Comparison of ENCODE assay signal across 19 cellular contexts in genomic region chr15:63124506-63124905, GRCh38. TPM values are rescaled to one million over a fixed set of nuclear protein-coding genes. Genes with fewer than 3 reads are reported as not detected.
A peak's percentile ranks its signal among the peaks of the same experiment; 100 is the strongest.
DNase-seq lines count a peak whose midpoint lies in the region; ATAC-seq and TF ChIP-seq lines count a peak whose summit lies in the region.
"Had no signal": no experiment of that assay in that cellular context is flagged by ENCODE, and none has a peak within 500 bp of the region (broad histone marks: within the 10 kb centered on the region; RNA-seq: fewer than 3 reads in every experiment).

No MANE protein-coding gene starts in this region.

- H3K36me3 Mint-ChIP-seq in activated CD8-positive, alpha-beta T cell treated with anti-CD3 and anti-CD28 coated beads, Interleukin-2, amount 10 ng/mL, durations not matched to agents 7 days and 5 days (ENCODE audit: low read depth) = peaks cover 31% of the 10 kb centered on the region
- peaks cover 15% of the 10 kb centered on the region for H3K36me3 Mint-ChIP-seq in activated CD8-positive, alpha-beta T cell treated with anti-CD3 and anti-CD28 coated beads for 36 hours (ENCODE audit: low read depth)
- H3K36me3 Mint-ChIP-seq in CD14-positive monocyte = peaks cover 49 to 59% of the 10 kb centered on the region in 2 donors
- H3K36me3 Mint-ChIP-seq in HFFc6 (ENCODE audit: low read depth) = peaks cover 52% of the 10 kb centered on the region
- H3K36me3 Mint-ChIP-seq in CD8-positive, alpha-beta memory T cell = peaks cover 8 to 28% (median 18%) of the 10 kb centered on the region in 3 donors

- H3K4me1 Mint-ChIP-seq in activated CD8-positive, alpha-beta T cell treated with anti-CD3 and anti-CD28 coated beads, Interleukin-2, amount 10 ng/mL, durations not matched to agents 7 days and 5 days (ENCODE audit: low read depth) = peaks cover 17% of the 10 kb centered on the region
- H3K4me1 Mint-ChIP-seq in activated CD8-positive, alpha-beta T cell treated with anti-CD3 and anti-CD28 coated beads for 36 hours (ENCODE audit: low read depth) = peaks cover 21% of the 10 kb centered on the region
- H3K4me1 Mint-ChIP-seq in CD14-positive monocyte = peaks cover 20% of the 10 kb centered on the region
- H3K4me1 Mint-ChIP-seq in HFFc6 (ENCODE audit: low read depth) = peaks cover 31% of the 10 kb centered on the region
- H3K4me1 Mint-ChIP-seq in CD8-positive, alpha-beta memory T cell = peaks cover 13 to 31% (median 23%) of the 10 kb centered on the region in 3 donors

- POLR2A ChIA-PET in activated CD8-positive, alpha-beta T cell treated with anti-CD3 and anti-CD28 coated beads, Interleukin-2, amount 10 ng/mL, durations not matched to agents 7 days and 5 days (lab: Charles Lee) = interaction anchor here (0.7 kb wide), 1 partner anchor 11 kb away, joined by 3 read pairs; no protein-coding TSS in a partner anchor
- POLR2A ChIA-PET in activated CD8-positive, alpha-beta T cell treated with anti-CD3 and anti-CD28 coated beads for 36 hours (lab: Charles Lee) = no interaction called here
- POLR2A ChIA-PET in CD8-positive, alpha-beta memory T cell (lab: Charles Lee) = no interaction called here

- ATAC-seq in activated CD8-positive, alpha-beta T cell treated with anti-CD3 and anti-CD28 coated beads, Interleukin-2, amount 10 ng/mL, durations not matched to agents 7 days and 5 days = no peak
- ATAC-seq in activated CD8-positive, alpha-beta T cell treated with anti-CD3 and anti-CD28 coated beads for 36 hours = no peak
- ATAC-seq: HCT116 had no signal

- H3K27ac ChIP-seq in CD8-positive, alpha-beta memory T cell (ENCODE audit: low read depth, low read length) = no peak overlapping the region
- H3K27ac ChIP-seq: 22Rv1 had no signal

- CTCF ChIA-PET in activated CD8-positive, alpha-beta T cell treated with anti-CD3 and anti-CD28 coated beads, Interleukin-2, amount 10 ng/mL, durations not matched to agents 7 days and 5 days (lab: Charles Lee) = no interaction called here
- CTCF ChIA-PET in activated CD8-positive, alpha-beta T cell treated with anti-CD3 and anti-CD28 coated beads for 36 hours (lab: Charles Lee) = interaction anchor here (0.6 to 1.2 kb wide), 2 partner anchors 9 to 82 kb away, joined by 3 read pairs; partner anchors contain the start of gene TPM1
- CTCF ChIA-PET in CD8-positive, alpha-beta memory T cell (lab: Charles Lee) = no interaction called here

- peaks cover 6% of the 10 kb centered on the region for H3K36me3 ChIP-seq in CD8-positive, alpha-beta memory T cell (ENCODE audit: insufficient read depth, low read length)

- peaks cover 8% of the 10 kb centered on the region for H3K9me3 Mint-ChIP-seq in activated CD8-positive, alpha-beta T cell treated with anti-CD3 and anti-CD28 coated beads, Interleukin-2, amount 10 ng/mL, durations not matched to agents 7 days and 5 days (ENCODE audit: insufficient read depth)
- peaks cover 8% of the 10 kb centered on the region for H3K9me3 Mint-ChIP-seq in activated CD8-positive, alpha-beta T cell treated with anti-CD3 and anti-CD28 coated beads for 36 hours
- H3K9me3 Mint-ChIP-seq in CD14-positive monocyte = peaks cover 10 to 17% (median 11%) of the 10 kb centered on the region in 7 donors
- peaks cover 7% of the 10 kb centered on the region for H3K9me3 Mint-ChIP-seq in HFFc6
- peaks cover 1 to 9% (median 8%) of the 10 kb centered on the region in 5 donors for H3K9me3 Mint-ChIP-seq in CD8-positive, alpha-beta memory T cell

- no peak overlapping the region for H3K4me3 Mint-ChIP-seq in activated CD8-positive, alpha-beta T cell treated with anti-CD3 and anti-CD28 coated beads, Interleukin-2, amount 10 ng/mL, durations not matched to agents 7 days and 5 days
- H3K4me3 Mint-ChIP-seq in activated CD8-positive, alpha-beta T cell treated with anti-CD3 and anti-CD28 coated beads for 36 hours = no peak overlapping the region
- H3K4me3 Mint-ChIP-seq in CD14-positive monocyte = no peak overlapping the region
- no peak overlapping the region for H3K4me3 Mint-ChIP-seq in HFFc6
- peak overlapping the region in 1 of 7 donors; percentile 71 for H3K4me3 Mint-ChIP-seq in CD8-positive, alpha-beta memory T cell

- H3K27ac Mint-ChIP-seq in activated CD8-positive, alpha-beta T cell treated with anti-CD3 and anti-CD28 coated beads, Interleukin-2, amount 10 ng/mL, durations not matched to agents 7 days and 5 days = no peak overlapping the region
- no peak overlapping the region for H3K27ac Mint-ChIP-seq in activated CD8-positive, alpha-beta T cell treated with anti-CD3 and anti-CD28 coated beads for 36 hours
- peak overlapping the region in 4 of 7 donors; percentile 37 to 85 (median 67) for H3K27ac Mint-ChIP-seq in CD14-positive monocyte
- H3K27ac Mint-ChIP-seq in HFFc6 = no peak overlapping the region
- H3K27ac Mint-ChIP-seq in CD8-positive, alpha-beta memory T cell = peak overlapping the region in 1 of 8 donors; percentile 68
- H3K27ac Mint-ChIP-seq: B cell; CD4-positive, CD25-positive, alpha-beta regulatory T cell had no signal

- intact Hi-C loops in activated CD8-positive, alpha-beta T cell treated with anti-CD3 and anti-CD28 coated beads for 36 hours (cut with micrococcal nuclease) = no loop called here
- intact Hi-C loops in CD14-positive monocyte (cut with micrococcal nuclease) = loop anchor here (5.0 kb wide), 2 partner anchors 33 to 68 kb away; partner anchors contain the start of gene RPS27L (in 1 of the 2)

- DNase-seq in activated CD8-positive, alpha-beta T cell treated with anti-CD3 and anti-CD28 coated beads, Interleukin-2, amount 10 ng/mL, durations not matched to agents 7 days and 5 days = peak; percentile 19
- no peak for DNase-seq in activated CD8-positive, alpha-beta T cell treated with anti-CD3 and anti-CD28 coated beads for 36 hours
- DNase-seq in CD14-positive monocyte (ENCODE audit: low spot score) = no peak
- no peak for DNase-seq in Jurkat, Clone E6-1 (ENCODE audit: low read depth, low spot score)
- DNase-seq in myocyte (ENCODE audit: low read depth) = peak; percentile 34
- DNase-seq in D341Med (ENCODE audit: low spot score) = no peak
- no peak for DNase-seq in HFFc6
- DNase-seq in CD8-positive, alpha-beta memory T cell = no peak
- DNase-seq: C1 segment of cervical spinal cord; Calu3; CD4-positive, CD25-positive, alpha-beta regulatory T cell; COR-L47; DMS153; DND-41; GOT3; H7 had no signal

- H3K27me3 Mint-ChIP-seq in activated CD8-positive, alpha-beta T cell treated with anti-CD3 and anti-CD28 coated beads, Interleukin-2, amount 10 ng/mL, durations not matched to agents 7 days and 5 days (ENCODE audit: low read depth) = no peaks in the 10 kb centered on the region
- no peaks in the 10 kb centered on the region for H3K27me3 Mint-ChIP-seq in activated CD8-positive, alpha-beta T cell treated with anti-CD3 and anti-CD28 coated beads for 36 hours
- peaks cover 0 to 2% (median 0%) of the 10 kb centered on the region in 3 donors for H3K27me3 Mint-ChIP-seq in CD14-positive monocyte (ENCODE audit: low read depth in 3 of 3)
- peaks cover 1% of the 10 kb centered on the region; the same call in 1 of the 2 replicates for H3K27me3 Mint-ChIP-seq in HFFc6 (ENCODE audit: insufficient read depth)
- H3K27me3 Mint-ChIP-seq in CD8-positive, alpha-beta memory T cell = no peaks in the 10 kb centered on the region
- H3K27me3 Mint-ChIP-seq: B cell had no signal

- TF ChIP-seq CTCF in activated CD8-positive, alpha-beta T cell treated with anti-CD3 and anti-CD28 coated beads for 36 hours (IDR thresholded peaks at IDR 0.05) = no peak
- TF ChIP-seq CTCF in CD14-positive monocyte (IDR thresholded peaks at IDR 0.05) = no peak
- no peak for TF ChIP-seq CTCF in HFFc6 (IDR thresholded peaks at IDR 0.05)

- no peaks in the 10 kb centered on the region for H3K27me3 ChIP-seq in CD8-positive, alpha-beta memory T cell (ENCODE audit: insufficient read depth, low read length, poor library complexity, severe bottlenecking)

- peaks cover 9% of the 10 kb centered on the region for H3K9me3 ChIP-seq in CD8-positive, alpha-beta memory T cell (ENCODE audit: low read length)

- H3K4me1 ChIP-seq in CD8-positive, alpha-beta memory T cell (ENCODE audit: insufficient read depth, low read length) = peaks cover 11% of the 10 kb centered on the region

- H3K4me3 ChIP-seq in Jurkat, Clone E6-1 (ENCODE audit: low read length) = peak overlapping the region; percentile 65
- no peak overlapping the region for H3K4me3 ChIP-seq in CD8-positive, alpha-beta memory T cell (ENCODE audit: low read length)

RNA-seq across cellular contexts. Expression of gene LACTB, which starts 2.8 kb away (rescaled TPM):
- total RNA-seq in activated CD8-positive, alpha-beta T cell treated with anti-CD3 and anti-CD28 coated beads, Interleukin-2, amount 10 ng/mL, durations not matched to agents 7 days and 5 days = 10 to 100 TPM in 1 of 2 experiments, 1 to 10 TPM in 1; 9.7 to 11.1 TPM
- 10 to 100 TPM; 27.3 to 28.3 TPM for total RNA-seq in activated CD8-positive, alpha-beta T cell treated with anti-CD3 and anti-CD28 coated beads for 36 hours
- 10 to 100 TPM; 40.4 to 59.3 TPM for polyA plus RNA-seq in CD14-positive monocyte
- polyA plus RNA-seq in Jurkat, Clone E6-1 (2012; ENCODE audit: insufficient read depth, insufficient read length) = 20.2 TPM
- total RNA-seq in myocyte = 22.3 and 27.5 TPM in 2 replicates
- polyA plus RNA-seq in myocyte (2012) = 21.4 TPM
- 10 to 100 TPM; 37.5 to 47.6 (median 45.7) TPM for total RNA-seq in HFFc6 (2021; fragmentation: NEBNext Ultra II Directional; extraction: Animal tissue kit (Norgen Biotek cat#: 25700))
- 10 to 100 TPM; 30.0 to 31.7 TPM for total RNA-seq in CD8-positive, alpha-beta memory T cell
- 9.7 TPM for polyA plus RNA-seq in CD8-positive, alpha-beta memory T cell

RNA-seq across cellular contexts. Expression of gene RPS27L, which starts 32.8 kb away (rescaled TPM):
- 100 to 1,000 TPM; 235 to 238 TPM for total RNA-seq in activated CD8-positive, alpha-beta T cell treated with anti-CD3 and anti-CD28 coated beads, Interleukin-2, amount 10 ng/mL, durations not matched to agents 7 days and 5 days
- total RNA-seq in activated CD8-positive, alpha-beta T cell treated with anti-CD3 and anti-CD28 coated beads for 36 hours = 100 to 1,000 TPM; 150 to 158 TPM
- 100 to 1,000 TPM; 178 to 196 TPM for polyA plus RNA-seq in CD14-positive monocyte
- polyA plus RNA-seq in Jurkat, Clone E6-1 (2012; ENCODE audit: insufficient read depth, insufficient read length) = 90.7 TPM
- total RNA-seq in myocyte = 145 and 176 TPM in 2 replicates
- polyA plus RNA-seq in myocyte (2012) = 375 TPM
- total RNA-seq in HFFc6 (2021; fragmentation: NEBNext Ultra II Directional; extraction: Animal tissue kit (Norgen Biotek cat#: 25700)) = 100 to 1,000 TPM; 422 to 573 (median 537) TPM
- total RNA-seq in CD8-positive, alpha-beta memory T cell = 100 to 1,000 TPM; 214 to 221 TPM
- 193 TPM for polyA plus RNA-seq in CD8-positive, alpha-beta memory T cell

Comparison
In these comparisons a context has a peak if more than half of its experiments do, and no peak if none do; other contexts are left out.
1. DNase-seq: peak in activated CD8-positive, alpha-beta T cell treated with anti-CD3 and anti-CD28 coated beads, Interleukin-2, amount 10 ng/mL, durations not matched to agents 7 days and 5 days (single experiment) and myocyte (single experiment); none in activated CD8-positive, alpha-beta T cell treated with anti-CD3 and anti-CD28 coated beads for 36 hours (single experiment), CD14-positive monocyte (single experiment), Jurkat, Clone E6-1 (single experiment), D341Med (single experiment), HFFc6 (single experiment) and CD8-positive, alpha-beta memory T cell (0 of 5).
2. H3K27ac Mint-ChIP-seq: peak in CD14-positive monocyte (4 of 7); none in activated CD8-positive, alpha-beta T cell treated with anti-CD3 and anti-CD28 coated beads, Interleukin-2, amount 10 ng/mL, durations not matched to agents 7 days and 5 days (single experiment), activated CD8-positive, alpha-beta T cell treated with anti-CD3 and anti-CD28 coated beads for 36 hours (single experiment) and HFFc6 (single experiment).